Comparison of ENCODE assay signal across 16 cellular contexts in genomic region chr2:56613917-56614316, GRCh38.
A peak's percentile ranks its signal among the peaks of the same experiment; 100 is the strongest.
DNase-seq lines count a peak whose midpoint lies in the region; ATAC-seq, FAIRE-seq and TF ChIP-seq lines count a peak whose summit lies in the region.
"Had no signal": no experiment of that assay in that cellular context is flagged by ENCODE, and none has a peak within 500 bp of the region (broad histone marks: within the 10 kb centered on the region; RNA-seq: fewer than 3 reads in every experiment).

No MANE protein-coding gene starts in this region.

- H2AFZ ChIP-seq in astrocyte (ENCODE audit: low read depth, low read length) = no peak overlapping the region

- H3K4me2 ChIP-seq in astrocyte (ENCODE audit: low read length) = no peak overlapping the region

- no peak for ATAC-seq in activated T-helper 17 cell treated with anti-CD3 and anti-CD28 coated beads, Interleukin-2, amount 50 U/mL, for 72 hours (replicated peaks)
- ATAC-seq in GM18511 (IDR thresholded peaks at IDR 0.05; ENCODE audit: unreplicated experiment) = no peak

- no peak overlapping the region for H3K27ac Mint-ChIP-seq in astrocyte (ENCODE audit: unreplicated experiment)
- no peak overlapping the region for H3K27ac Mint-ChIP-seq in activated T-helper 17 cell treated with anti-CD3 and anti-CD28 coated beads, Interleukin-2, amount 50 U/mL, for 72 hours
- H3K27ac Mint-ChIP-seq: CD4-positive, alpha-beta memory T cell; H9; IgD-negative memory B cell had no signal

- no peaks in the 10 kb centered on the region for H3K79me2 ChIP-seq in astrocyte (ENCODE audit: insufficient read depth, low read length)

- DNase-seq in AG10803 (ENCODE audit: low read depth) (peak; percentile 70), HFF-Myc (ENCODE audit: extremely low read depth, low read depth) (peak; percentile 2), astrocyte (ENCODE audit: low read depth) (peak; percentile 67), fibroblast of the aortic adventitia (ENCODE audit: low read depth) (peak; percentile 0), NCI-H1092 treated with DMSO at 0.1 percent for 48 hours (lab: John Stamatoyannopoulos, UW) (no peak)
- no peak for DNase-seq in activated CD8-positive, alpha-beta memory T cell treated with anti-CD3 and anti-CD28 coated beads for 24 hours
- DNase-seq: CD4-positive, alpha-beta memory T cell; DMS79 treated with DMSO at 0.1 percent for 48 hours; H9; NCI-H1436 treated with DMSO at 0.1 percent for 48 hours; NCI-H345; NCI-H526 treated with DMSO at 0.1 percent for 48 hours had no signal

- no peak overlapping the region for H3K9ac ChIP-seq in astrocyte (ENCODE audit: low read length)

- H3K27me3 Mint-ChIP-seq in astrocyte (ENCODE audit: low read depth, unreplicated experiment) = no peaks in the 10 kb centered on the region
- H3K27me3 Mint-ChIP-seq in activated T-helper 17 cell treated with anti-CD3 and anti-CD28 coated beads, Interleukin-2, amount 50 U/mL, for 72 hours = no peaks in the 10 kb centered on the region
- H3K27me3 Mint-ChIP-seq: CD4-positive, alpha-beta memory T cell; IgD-negative memory B cell had no signal

- H3K4me1 ChIP-seq in astrocyte (ENCODE audit: insufficient read depth, low read length) = no peaks in the 10 kb centered on the region
- H3K4me1 ChIP-seq: SJSA1 had no signal

- H3K36me3 ChIP-seq in astrocyte (ENCODE audit: insufficient read depth, low read length) = no peaks in the 10 kb centered on the region
- H3K36me3 ChIP-seq: SJSA1 had no signal

- no peak overlapping the region for H3K4me3 Mint-ChIP-seq in astrocyte (ENCODE audit: unreplicated experiment)
- H3K4me3 Mint-ChIP-seq in activated T-helper 17 cell treated with anti-CD3 and anti-CD28 coated beads, Interleukin-2, amount 50 U/mL, for 72 hours = no peak overlapping the region
- H3K4me3 Mint-ChIP-seq: CD4-positive, alpha-beta memory T cell; H9; IgD-negative memory B cell had no signal

- no peaks in the 10 kb centered on the region for H3K9me3 ChIP-seq in astrocyte (ENCODE audit: insufficient read depth, low read depth, low read length)
- H3K9me3 ChIP-seq: SJSA1 had no signal

- H3K36me3 Mint-ChIP-seq in astrocyte (ENCODE audit: low read depth, unreplicated experiment) = no peaks in the 10 kb centered on the region
- H3K36me3 Mint-ChIP-seq in activated T-helper 17 cell treated with anti-CD3 and anti-CD28 coated beads, Interleukin-2, amount 50 U/mL, for 72 hours (ENCODE audit: low read depth) = no peaks in the 10 kb centered on the region
- H3K36me3 Mint-ChIP-seq: CD4-positive, alpha-beta memory T cell; IgD-negative memory B cell had no signal

- H3K4me3 ChIP-seq in AG10803 (ENCODE audit: low read length) = no peak overlapping the region
- no peak overlapping the region for H3K4me3 ChIP-seq in HFF-Myc (replicated peaks; ENCODE audit: low read depth, low read length)
- H3K4me3 ChIP-seq in astrocyte (ENCODE audit: insufficient read depth, low read depth, low read length) = no peak overlapping the region
- no peak overlapping the region for H3K4me3 ChIP-seq in fibroblast of the aortic adventitia (ENCODE audit: low read depth, low read length)
- H3K4me3 ChIP-seq: SJSA1 had no signal

- H3K27me3 ChIP-seq in astrocyte (ENCODE audit: insufficient read depth, low read length) = no peaks in the 10 kb centered on the region
- H3K27me3 ChIP-seq: SJSA1 had no signal

- H4K20me1 ChIP-seq in astrocyte (ENCODE audit: insufficient read depth, low read length) = no peaks in the 10 kb centered on the region

- no peak for FAIRE-seq in astrocyte (lab: Jason Lieb, UNC)

- peaks cover 2% of the 10 kb centered on the region for H3K4me1 Mint-ChIP-seq in astrocyte (ENCODE audit: low read depth, unreplicated experiment)
- H3K4me1 Mint-ChIP-seq in activated T-helper 17 cell treated with anti-CD3 and anti-CD28 coated beads, Interleukin-2, amount 50 U/mL, for 72 hours = no peaks in the 10 kb centered on the region
- H3K4me1 Mint-ChIP-seq: CD4-positive, alpha-beta memory T cell; IgD-negative memory B cell had no signal

- peaks cover 10% of the 10 kb centered on the region for H3K9me3 Mint-ChIP-seq in astrocyte (ENCODE audit: unreplicated experiment)
- peaks cover 17% of the 10 kb centered on the region for H3K9me3 Mint-ChIP-seq in activated T-helper 17 cell treated with anti-CD3 and anti-CD28 coated beads, Interleukin-2, amount 50 U/mL, for 72 hours

- TF ChIP-seq CTCF in AG10803 (conservative IDR thresholded peaks at IDR 0.05; ENCODE audit: low read length) = no peak
- no peak for TF ChIP-seq CTCF in HFF-Myc (IDR thresholded peaks at IDR 0.05; ENCODE audit: low read depth, low read length, missing control alignments)
- no peak for TF ChIP-seq CTCF in astrocyte (IDR thresholded peaks at IDR 0.05; ENCODE audit: insufficient read depth, low read depth, low read length)
- TF ChIP-seq CTCF in fibroblast of the aortic adventitia (IDR thresholded peaks at IDR 0.05; ENCODE audit: insufficient read depth, low read length) = no peak

- H3K27ac ChIP-seq in astrocyte (ENCODE audit: low read depth, low read length) = no peak overlapping the region
- H3K27ac ChIP-seq: SJSA1 had no signal

Comparison
In these comparisons a context has a peak if more than half of its experiments do, and no peak if none do; other contexts are left out.
1. DNase-seq: peak in AG10803 (single experiment), HFF-Myc (single experiment), astrocyte (single experiment) and fibroblast of the aortic adventitia (single experiment); none in NCI-H1092 treated with DMSO at 0.1 percent for 48 hours (single experiment) and activated CD8-positive, alpha-beta memory T cell treated with anti-CD3 and anti-CD28 coated beads for 24 hours (single experiment).